ENCODE assay signal across 8 cellular contexts in genomic region chr11:18721576-18722292, GRCh38. TPM values are rescaled to one million over a fixed set of nuclear protein-coding genes. Genes with fewer than 3 reads are reported as not detected.
DNase-seq lines count a peak whose midpoint lies in the region; ATAC-seq and TF ChIP-seq lines count a peak whose summit lies in the region.

No MANE protein-coding gene starts in this region.

- H3K9me3 ChIP-seq in esophagus (ENCODE audit: control insufficient read depth in 2 of 2, insufficient read depth in 1 of 2, low read depth in 1 of 2, low read length in 1 of 2) (no peaks in the 10 kb centered on the region), uterus (no peaks in the 10 kb centered on the region)

- H3K4me1 ChIP-seq in esophagus (ENCODE audit: control insufficient read depth in 2 of 2, insufficient read depth in 2 of 2, low read length in 1 of 2) (peaks cover 4% of the 10 kb centered on the region in 2 donors), uterus (peaks cover 0 to 7% of the 10 kb centered on the region in 2 donors)

- peak overlapping the region; percentile 45 to 56 for H3K4me3 ChIP-seq in esophagus (ENCODE audit: low read depth in 1 of 2, low read length in 2 of 2)
- H3K4me3 ChIP-seq in uterus = peak overlapping the region; percentile 55 to 58

- peak overlapping the region in 9 of 10 donors; percentile 53 to 95 (median 68) for H3K27ac Mint-ChIP-seq in naive thymus-derived CD8-positive, alpha-beta T cell

- WGBS in esophagus, 2 donors = 2 to 3% methylated on average over 35 of the region's 35 CpGs

- H3K27ac ChIP-seq in esophagus (ENCODE audit: low read depth in 2 of 2, low read length in 1 of 2) (peak overlapping the region in 1 of 2 donors; percentile 45), uterus (peak overlapping the region; percentile 72 to 88)

- no peaks in the 10 kb centered on the region for H3K36me3 Mint-ChIP-seq in naive thymus-derived CD8-positive, alpha-beta T cell

- DNase-seq in AG08396 (ENCODE audit: low spot score) (peak; percentile 63), NCI-H526 (lab: John Stamatoyannopoulos, UW) (peak; percentile 77 to 88), activated T-cell treated with anti-CD3 and anti-CD28 coated beads for 1 hour (ENCODE audit: low read depth) (peak; percentile 31), uterus (peak; percentile 34 to 37)
- DNase-seq in naive thymus-derived CD8-positive, alpha-beta T cell = peak in 7 of 10 donors; percentile 21 to 66 (median 46)

- intact Hi-C loops in uterus (cut with DNase I; ENCODE audit: low total_unique reads) = no loop called here

- POLR2A ChIA-PET in naive thymus-derived CD8-positive, alpha-beta T cell (lab: Charles Lee) = interaction anchor here (0.5 to 1.7 kb wide), 6 partner anchors 9 to 197 kb away, joined by 3 to 10 read pairs (median 4); partner anchors contain the start of gene TMEM86A

- peak; percentile 54 to 77 (median 63) for TF ChIP-seq CTCF in uterus (IDR thresholded peaks at IDR 0.05)

- H3K36me3 ChIP-seq in esophagus (ENCODE audit: control insufficient read depth in 2 of 2, insufficient read depth in 2 of 2, low read length in 1 of 2) (no peaks in the 10 kb centered on the region), uterus (no peaks in the 10 kb centered on the region)

- ATAC-seq in GM18499 (IDR thresholded peaks at IDR 0.05; ENCODE audit: insufficient read depth, unreplicated experiment) (peak; percentile 58), HG02938 (IDR thresholded peaks at IDR 0.05; ENCODE audit: unreplicated experiment) (peak; percentile 66)
- ATAC-seq in naive thymus-derived CD8-positive, alpha-beta T cell = peak; percentile 64 to 66

- TF ChIP-seq POLR2A in uterus (IDR thresholded peaks at IDR 0.05) = no peak

- peak overlapping the region; percentile 87 to 96 (median 93) for H3K4me3 Mint-ChIP-seq in naive thymus-derived CD8-positive, alpha-beta T cell

- H3K4me1 Mint-ChIP-seq in naive thymus-derived CD8-positive, alpha-beta T cell = peaks cover 2 to 22% (median 8%) of the 10 kb centered on the region in 4 donors

- H3K9me3 Mint-ChIP-seq in naive thymus-derived CD8-positive, alpha-beta T cell = no peaks in the 10 kb centered on the region

- H3K27me3 ChIP-seq in esophagus (ENCODE audit: control insufficient read depth in 1 of 2, insufficient read depth in 2 of 2, low read length in 2 of 2) (no peaks in the 10 kb centered on the region), uterus (no peaks in the 10 kb centered on the region)

- H3K27me3 Mint-ChIP-seq in naive thymus-derived CD8-positive, alpha-beta T cell = no peaks in the 10 kb centered on the region

RNA-seq across cellular contexts. Expression of gene IGSF22, which starts 4.3 kb away (rescaled TPM):
- under 1 TPM; 0.02 to 0.18 TPM for polyA plus RNA-seq in esophagus
- total RNA-seq in naive thymus-derived CD8-positive, alpha-beta T cell = 1 to 10 TPM; 4.1 to 5.4 TPM
- polyA plus RNA-seq in naive thymus-derived CD8-positive, alpha-beta T cell = 1 to 10 TPM; 2.3 to 5.3 (median 4.6) TPM
- total RNA-seq in uterus = 1 to 10 TPM in 1 of 4 donors, not detected in 3; 1.0 TPM

RNA-seq across cellular contexts. Expression of gene TMEM86A, which starts 23.2 kb away (rescaled TPM):
- polyA plus RNA-seq in esophagus = 1 to 10 TPM in 1 of 2 donors, under 1 TPM in 1; 0.78 to 5.5 TPM
- total RNA-seq in naive thymus-derived CD8-positive, alpha-beta T cell = 1 to 10 TPM; 4.6 to 6.7 TPM
- polyA plus RNA-seq in naive thymus-derived CD8-positive, alpha-beta T cell = 1 to 10 TPM in 2 of 3 donors, under 1 TPM in 1; 0.43 to 1.9 (median 1.2) TPM
- 1 to 10 TPM; 1.3 to 3.9 (median 3.3) TPM for total RNA-seq in uterus

Comparison
In these comparisons a context has a peak if more than half of its experiments do, and no peak if none do; other contexts are left out.
1. DNase-seq: peak in every context shown above with its lines; median percentile 82 in NCI-H526; 63 in AG08396; 46 in naive thymus-derived CD8-positive, alpha-beta T cell; 36 in uterus; 31 in activated T-cell treated with anti-CD3 and anti-CD28 coated beads for 1 hour.